16 cellular contexts compared by ENCODE assay signal in genomic region chr16:88754109-88754911, GRCh38. TPM values are rescaled to one million over a fixed set of nuclear protein-coding genes. Genes with fewer than 3 reads are reported as not detected.
DNase-seq lines count a peak whose midpoint lies in the region; ATAC-seq and TF ChIP-seq lines count a peak whose summit lies in the region.
"Had no signal": no experiment of that assay in that cellular context is flagged by ENCODE, and none has a peak within 500 bp of the region (broad histone marks: within the 10 kb centered on the region; RNA-seq: fewer than 3 reads in every experiment).

No MANE protein-coding gene starts in this region.

- TF ChIP-seq CTCF in GM23338 (conservative IDR thresholded peaks at IDR 0.05; ENCODE audit: low read depth in 2 of 2) (no peak), sigmoid colon (IDR thresholded peaks at IDR 0.05) (no peak), spleen (IDR thresholded peaks at IDR 0.05 in 8 of 11, conservative IDR thresholded peaks at IDR 0.05 in 3 of 11) (no peak)

- H3K9me3 Mint-ChIP-seq in GM23338 = no peaks in the 10 kb centered on the region
- no peaks in the 10 kb centered on the region for H3K9me3 Mint-ChIP-seq in central memory CD8-positive, alpha-beta T cell
- H3K9me3 Mint-ChIP-seq: activated T-helper 1 cell treated with anti-CD3 and anti-CD28 coated beads, Interleukin-12 subunit alpha, Interleukin-12 subunit beta, Interleukin-2, Interleukin-4 antibody, amounts not matched to agents 30 ng/mL and 10 ng/mL and 1 ng/mL, durations not matched to agents 14 hours and 24 hours and 36 hours; naive thymus-derived CD4-positive, alpha-beta T cell had no signal

- peaks cover 5% of the 10 kb centered on the region; the same call in 1 of the 2 replicates for H3K4me1 ChIP-seq in GM23338 (ENCODE audit: insufficient read depth)
- H3K4me1 ChIP-seq in sigmoid colon = peaks cover 0 to 67% (median 66%) of the 10 kb centered on the region in 4 donors
- H3K4me1 ChIP-seq in spleen = peaks cover 8 to 70% (median 34%) of the 10 kb centered on the region in 6 donors
- H3K4me1 ChIP-seq: adrenal gland, BE2C had no signal

- TF ChIP-seq EP300 in sigmoid colon (IDR thresholded peaks at IDR 0.05) = no peak

- H3K9me2 ChIP-seq in GM23338 (ENCODE audit: insufficient read depth) = no peaks in the 10 kb centered on the region

- H3K27me3 ChIP-seq in GM23338 (ENCODE audit: insufficient read depth) (no peaks in the 10 kb centered on the region), sigmoid colon (no peaks in the 10 kb centered on the region), spleen (replicated peaks in 1 of 7) (no peaks in the 10 kb centered on the region)
- H3K27me3 ChIP-seq: adrenal gland, BE2C had no signal

- H3K4me2 ChIP-seq in GM23338 = no peak overlapping the region

- no peaks in the 10 kb centered on the region for H4K20me1 ChIP-seq in GM23338 (replicated peaks; ENCODE audit: insufficient read depth)

- intact Hi-C loops in sigmoid colon (cut with DNase I) (no loop called here), spleen (cut with DNase I; ENCODE audit: low total_unique reads) (no loop called here)

- peaks cover 3% of the 10 kb centered on the region; the same call in 1 of the 3 replicates for H3K36me3 Mint-ChIP-seq in GM23338 (ENCODE audit: low read depth)
- no peaks in the 10 kb centered on the region for H3K36me3 Mint-ChIP-seq in central memory CD8-positive, alpha-beta T cell (ENCODE audit: insufficient read depth)

- H3K36me3 ChIP-seq in GM23338 (ENCODE audit: insufficient read depth) (no peaks in the 10 kb centered on the region), sigmoid colon (peaks cover 0 to 14% (median 3%) of the 10 kb centered on the region in 4 donors), spleen (peaks cover 0 to 59% (median 4%) of the 10 kb centered on the region in 6 donors)
- H3K36me3 ChIP-seq: adrenal gland, BE2C, WERI-Rb-1 had no signal

- ATAC-seq in GM23338 = no peak
- ATAC-seq in central memory CD8-positive, alpha-beta T cell (replicated peaks; ENCODE audit: extremely low read depth, poor library complexity, severe bottlenecking) = no peak
- ATAC-seq: activated CD8-positive, alpha-beta T cell treated with anti-CD3 and anti-CD28 coated beads, Interleukin-2, amount 10 ng/mL, durations not matched to agents 7 days and 5 days; naive thymus-derived CD4-positive, alpha-beta T cell had no signal

- peak overlapping the region; percentile 66; the same call in 1 of the 2 replicates for H3K27ac ChIP-seq in GM23338 (ENCODE audit: low read depth)
- H3K27ac ChIP-seq in sigmoid colon = peak overlapping the region; percentile 56 to 100 (median 96)
- no peak overlapping the region for H3K27ac ChIP-seq in caudate nucleus (ENCODE audit: low read depth, low read length)
- H3K27ac ChIP-seq in spleen = no peak overlapping the region
- H3K27ac ChIP-seq: adrenal gland, WERI-Rb-1 had no signal

- H3K4me3 Mint-ChIP-seq in GM23338 = no peak overlapping the region
- H3K4me3 Mint-ChIP-seq in central memory CD8-positive, alpha-beta T cell = no peak overlapping the region
- H3K4me3 Mint-ChIP-seq: activated CD8-positive, alpha-beta T cell treated with anti-CD3 and anti-CD28 coated beads, Interleukin-2, amount 10 ng/mL, durations not matched to agents 7 days and 5 days; activated T-helper 1 cell treated with anti-CD3 and anti-CD28 coated beads, Interleukin-12 subunit alpha, Interleukin-12 subunit beta, Interleukin-2, Interleukin-4 antibody, amounts not matched to agents 30 ng/mL and 10 ng/mL and 1 ng/mL, durations not matched to agents 14 hours and 24 hours and 36 hours; naive thymus-derived CD4-positive, alpha-beta T cell had no signal

- TF ChIP-seq POLR2A in sigmoid colon (IDR thresholded peaks at IDR 0.05) (no peak), spleen (IDR thresholded peaks at IDR 0.05) (no peak)

- H3K79me2 ChIP-seq in GM23338 (replicated peaks; ENCODE audit: insufficient read depth) = no peaks in the 10 kb centered on the region; the same call in 1 of the 2 replicates

- H3K4me3 ChIP-seq in GM23338 (no peak overlapping the region), sigmoid colon (no peak overlapping the region), spleen (no peak overlapping the region)
- H3K4me3 ChIP-seq: adrenal gland had no signal

- 93 to 94% methylated on average over 28 of the region's 28 CpGs for WGBS in sigmoid colon, 2 donors
- 87 to 94% (median 91%) methylated on average over 8 to 28 of the region's 28 CpGs for WGBS in spleen, 5 donors

- peaks cover 20% of the 10 kb centered on the region for H3K27me3 Mint-ChIP-seq in GM23338 (ENCODE audit: insufficient read depth, low read depth, poor library complexity)
- H3K27me3 Mint-ChIP-seq in central memory CD8-positive, alpha-beta T cell = no peaks in the 10 kb centered on the region
- H3K27me3 Mint-ChIP-seq: naive thymus-derived CD4-positive, alpha-beta T cell had no signal

- no peak overlapping the region for H3K27ac Mint-ChIP-seq in GM23338
- H3K27ac Mint-ChIP-seq in central memory CD8-positive, alpha-beta T cell (ENCODE audit: low read depth) = peak overlapping the region; percentile 51
- H3K27ac Mint-ChIP-seq: activated CD8-positive, alpha-beta T cell treated with anti-CD3 and anti-CD28 coated beads, Interleukin-2, amount 10 ng/mL, durations not matched to agents 7 days and 5 days had no signal

- H3K9me3 ChIP-seq in sigmoid colon (no peaks in the 10 kb centered on the region), spleen (peaks cover 0 to 8% (median 0%) of the 10 kb centered on the region in 8 donors)
- H3K9me3 ChIP-seq: adrenal gland, BE2C had no signal

- H2AFZ ChIP-seq in GM23338 = no peak overlapping the region

- H3K4me1 Mint-ChIP-seq in GM23338 = peaks cover 24% of the 10 kb centered on the region
- peaks cover 23% of the 10 kb centered on the region for H3K4me1 Mint-ChIP-seq in central memory CD8-positive, alpha-beta T cell

- 0 out of 2 replicates have a peak, but pooled peaks cover 16% of the 10 kb centered on the region for H3F3A ChIP-seq in GM23338 (replicated peaks; ENCODE audit: low read depth)

- DNase-seq in GM23338 (ENCODE audit: low spot score) (no peak), sigmoid colon (no peak), caudate nucleus (lab: John Stamatoyannopoulos, UW) (no peak), SIG-M5 (lab: John Stamatoyannopoulos, UW) (no peak), spleen (no peak)
- DNase-seq in central memory CD8-positive, alpha-beta T cell (ENCODE audit: low spot score in 2 of 2) = no peak
- DNase-seq: activated CD8-positive, alpha-beta T cell treated with anti-CD3 and anti-CD28 coated beads, Interleukin-2, amount 10 ng/mL, durations not matched to agents 7 days and 5 days; adrenal gland; BE2C; DMS153; naive thymus-derived CD4-positive, alpha-beta T cell; NCI-H774; stimulated activated CD4-positive, alpha-beta T cell treated with anti-CD3 and anti-CD28 coated beads, Interleukin-15, amount 100 ng/mL, for 24 hours; T-helper 1 cell; WERI-Rb-1 had no signal

TF ChIP-seq in GM23338, 12 proteins besides CTCF, POLR2A, EP300 and RAD21 (continues in another document):
- no peak for TF ChIP-seq ZNF331 (CRISPR knock-in tag; IDR thresholded peaks at IDR 0.05; ENCODE audit: low read depth)
- no peak for TF ChIP-seq CREB1 (CRISPR knock-in tag; IDR thresholded peaks at IDR 0.05; ENCODE audit: low read depth)
- no peak for TF ChIP-seq ZNF114 (CRISPR knock-in tag; IDR thresholded peaks at IDR 0.05)
- no peak for TF ChIP-seq ETS1 (IDR thresholded peaks at IDR 0.05)

RNA-seq across cellular contexts. Expression of gene PIEZO1, which starts 30.7 kb away (rescaled TPM):
- 56.2 and 70.1 TPM in 2 replicates for total RNA-seq in GM23338 (2014; rRNA removed; shearing (Covaris generic))
- polyA plus RNA-seq in GM23338 (2016; fragmentation: Nextera tagmentation; extraction: Ambion mirVana) (29.6 and 30.4 TPM in 2 replicates), sigmoid colon (100 to 1,000 TPM in 1 of 3 donors, 10 to 100 TPM in 2; 18.0 to 169 (median 29.4) TPM), spleen (100 to 1,000 TPM; 145 to 385 (median 371) TPM)
- total RNA-seq in sigmoid colon (100 to 1,000 TPM in 3 of 4 donors, 10 to 100 TPM in 1; 97.4 to 242 (median 158) TPM), spleen (100 to 1,000 TPM; 154 to 249 (median 199) TPM)

RNA-seq across cellular contexts. Expression of gene CTU2, which starts 48.0 kb away (rescaled TPM):
- total RNA-seq in GM23338 (2014; rRNA removed; shearing (Covaris generic)) = 15.4 and 22.3 TPM in 2 replicates
- polyA plus RNA-seq in GM23338 (2016; fragmentation: Nextera tagmentation; extraction: Ambion mirVana) = 25.7 and 33.6 TPM in 2 replicates
- total RNA-seq in sigmoid colon = 10 to 100 TPM in 3 of 4 donors, 1 to 10 TPM in 1; 6.1 to 11.7 (median 10.7) TPM
- polyA plus RNA-seq in sigmoid colon = 10 to 100 TPM in 1 of 3 donors, 1 to 10 TPM in 2; 8.4 to 16.3 (median 9.2) TPM
- total RNA-seq in spleen = 10 to 100 TPM in 4 of 7 donors, 1 to 10 TPM in 3; 7.2 to 28.2 (median 11.7) TPM
- polyA plus RNA-seq in spleen = 10 to 100 TPM; 16.6 to 24.5 (median 16.8) TPM

RNA-seq across cellular contexts. Expression of gene RNF166, which starts 48.1 kb away (rescaled TPM):
- total RNA-seq in GM23338 (2014; rRNA removed; shearing (Covaris generic)) = 39.6 and 43.4 TPM in 2 replicates
- 24.9 and 27.8 TPM in 2 replicates for polyA plus RNA-seq in GM23338 (2016; fragmentation: Nextera tagmentation; extraction: Ambion mirVana)
- total RNA-seq in sigmoid colon = 10 to 100 TPM; 16.0 to 21.4 (median 17.9) TPM
- polyA plus RNA-seq in sigmoid colon = 10 to 100 TPM in 1 of 3 donors, 1 to 10 TPM in 2; 5.4 to 34.8 (median 6.2) TPM
- 100 to 1,000 TPM in 3 of 7 donors, 10 to 100 TPM in 4; 63.7 to 135 (median 99.1) TPM for total RNA-seq in spleen
- polyA plus RNA-seq in spleen = 100 to 1,000 TPM in 1 of 3 donors, 10 to 100 TPM in 2; 55.7 to 132 (median 75.1) TPM

RNA-seq across cellular contexts. Expression of gene CDT1, which starts 49.3 kb away (rescaled TPM):
- 114 and 187 TPM in 2 replicates for total RNA-seq in GM23338 (2014; rRNA removed; shearing (Covaris generic))
- polyA plus RNA-seq in GM23338 (2016; fragmentation: Nextera tagmentation; extraction: Ambion mirVana) = 32.6 and 36.1 TPM in 2 replicates
- total RNA-seq in sigmoid colon = 1 to 10 TPM in 1 of 4 donors, under 1 TPM in 2, not detected in 1; 0.71 to 3.0 (median 0.81) TPM
- polyA plus RNA-seq in sigmoid colon = 10 to 100 TPM in 1 of 3 donors, 1 to 10 TPM in 2; 3.6 to 17.4 (median 6.9) TPM
- 10 to 100 TPM in 2 of 7 donors, 1 to 10 TPM in 5; 1.5 to 17.2 (median 5.3) TPM for total RNA-seq in spleen
- polyA plus RNA-seq in spleen = 1 to 10 TPM in 2 of 3 donors, under 1 TPM in 1; 1.00 to 3.9 (median 2.5) TPM

RNA-seq across cellular contexts. Expression of gene APRT, which starts 57.4 kb away (rescaled TPM):
- total RNA-seq in GM23338 (2014; rRNA removed; shearing (Covaris generic)) = 250 and 258 TPM in 2 replicates
- 522 and 536 TPM in 2 replicates for polyA plus RNA-seq in GM23338 (2016; fragmentation: Nextera tagmentation; extraction: Ambion mirVana)
- total RNA-seq in sigmoid colon = 10 to 100 TPM; 56.6 to 78.3 (median 62.5) TPM
- polyA plus RNA-seq in sigmoid colon = 100 to 1,000 TPM; 245 to 329 (median 294) TPM
- total RNA-seq in spleen = 100 to 1,000 TPM in 3 of 7 donors, 10 to 100 TPM in 4; 84.1 to 112 (median 96.8) TPM
- 100 to 1,000 TPM; 187 to 259 (median 225) TPM for polyA plus RNA-seq in spleen

Comparison
In these comparisons a context has a peak if more than half of its experiments do, and no peak if none do; other contexts are left out.
1. H3K27ac ChIP-seq: peak in GM23338 (single experiment) and sigmoid colon (4 of 4); none in caudate nucleus (single experiment) and spleen (0 of 8).